Comparison of ENCODE assay signal across 28 cellular contexts in the genomic region with DNA sequence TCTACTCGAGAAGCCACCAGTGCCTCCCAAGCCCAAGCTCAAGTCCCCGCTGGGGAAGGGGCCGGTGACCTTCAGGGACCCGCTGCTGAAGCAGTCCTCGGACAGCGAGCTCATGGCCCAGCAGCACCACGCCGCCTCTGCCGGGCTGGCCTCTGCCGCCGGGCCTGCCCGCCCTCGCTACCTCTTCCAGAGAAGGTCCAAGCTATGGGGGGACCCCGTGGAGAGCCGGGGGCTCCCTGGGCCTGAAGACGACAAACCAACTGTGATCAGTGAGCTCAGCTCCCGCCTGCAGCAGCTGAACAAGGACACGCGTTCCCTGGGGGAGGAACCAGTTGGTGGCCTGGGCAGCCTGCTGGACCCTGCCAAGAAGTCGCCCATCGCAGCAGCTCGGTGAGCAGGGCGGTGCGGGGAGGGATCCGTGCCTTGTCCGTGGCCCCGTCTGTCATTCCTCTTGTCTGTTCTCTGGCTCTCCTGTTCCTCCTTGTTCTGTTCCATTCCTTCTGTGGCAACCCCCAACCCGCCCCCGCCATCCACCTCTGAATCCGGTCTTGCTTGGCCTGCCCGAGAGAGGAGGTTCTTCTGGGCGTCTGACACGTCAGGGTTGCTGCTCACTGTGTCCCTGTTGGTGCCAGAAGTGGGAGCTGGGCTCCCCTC. TPM values are rescaled to one million over a fixed set of nuclear protein-coding genes. Genes with fewer than 3 reads are reported as not detected.
DNase-seq lines count a peak whose midpoint lies in the region; ATAC-seq and TF ChIP-seq lines count a peak whose summit lies in the region.
"Had no signal": no experiment of that assay in that cellular context is flagged by ENCODE, and none has a peak within 500 bp of the region (broad histone marks: within the 10 kb centered on the region; RNA-seq: fewer than 3 reads in every experiment).

No MANE protein-coding gene starts in this region.

- H3K4me3 ChIP-seq in dorsolateral prefrontal cortex (peak overlapping the region in 10 of 59 donors; percentile 7 to 42 (median 18)), neuronal stem cell (ENCODE audit: low read length in 2 of 2) (no peak overlapping the region), aorta (ENCODE audit: low read length in 2 of 2) (no peak overlapping the region)
- H3K4me3 ChIP-seq: GM12878, GM23338, MG63 had no signal

- peaks cover 38% of the 10 kb centered on the region for H3K27me3 Mint-ChIP-seq in type B pancreatic cell
- H3K27me3 Mint-ChIP-seq: CD4-positive, alpha-beta memory T cell had no signal

- H3K36me3 ChIP-seq in neuronal stem cell (replicated peaks in 1 of 2; ENCODE audit: control insufficient read depth in 2 of 2, insufficient read depth in 2 of 2, low read length in 2 of 2), result peaks cover 20 to 70% of the 10 kb centered on the region in 2 donors
- no peaks in the 10 kb centered on the region for H3K36me3 ChIP-seq in aorta (ENCODE audit: control insufficient read depth in 1 of 2, insufficient read depth in 2 of 2, low read length in 1 of 2)
- H3K36me3 ChIP-seq: MG63 had no signal

- peak overlapping the region; percentile 71 for H3K23ac ChIP-seq in neuronal stem cell (ENCODE audit: low read depth, low read length, poor library complexity)

- H3K4me2 ChIP-seq in neuronal stem cell (ENCODE audit: insufficient read depth, low read length, poor library complexity, severe bottlenecking), result no peak overlapping the region
- H3K4me2 ChIP-seq: GM23338 had no signal

- H3K9me3 ChIP-seq in neuronal stem cell (replicated peaks in 1 of 2; ENCODE audit: control insufficient read depth in 2 of 2, insufficient read depth in 1 of 2, low read depth in 1 of 2, low read length in 2 of 2) (no peaks in the 10 kb centered on the region), aorta (ENCODE audit: control insufficient read depth, low read length) (peaks cover 2% of the 10 kb centered on the region)
- H3K9me3 ChIP-seq: MG63 had no signal

- intact Hi-C loops in dorsolateral prefrontal cortex (cut with DNase I) (no loop called here), aorta (cut with DNase I) (no loop called here)

- H3K9me3 Mint-ChIP-seq in type B pancreatic cell, result no peaks in the 10 kb centered on the region
- H3K9me3 Mint-ChIP-seq: CD4-positive, alpha-beta memory T cell; HFFc6 had no signal

- peak overlapping the region; percentile 57 for H3K27ac ChIP-seq in angular gyrus (ENCODE audit: low read depth, low read length)
- peak overlapping the region in 44 of 59 donors; percentile 7 to 86 (median 50) for H3K27ac ChIP-seq in dorsolateral prefrontal cortex
- H3K27ac ChIP-seq in neuronal stem cell (replicated peaks; ENCODE audit: low read length), result no peak overlapping the region
- no peak overlapping the region for H3K27ac ChIP-seq in aorta (ENCODE audit: low read depth in 1 of 2, low read length in 2 of 2)

- H3K4ac ChIP-seq in neuronal stem cell (ENCODE audit: low read length), result no peak overlapping the region

- no peak overlapping the region for H2BK120ac ChIP-seq in neuronal stem cell (ENCODE audit: low read depth, low read length)

- H2BK5ac ChIP-seq in neuronal stem cell (ENCODE audit: low read length), result peak overlapping the region; percentile 63

- no peak overlapping the region for H3K9ac ChIP-seq in neuronal stem cell (ENCODE audit: low read depth, low read length, poor library complexity)

- TF ChIP-seq CTCF in dorsolateral prefrontal cortex (IDR thresholded peaks at IDR 0.05 in 54 of 56, conservative IDR thresholded peaks at IDR 0.05 in 2 of 56; ENCODE audit: low read depth in 1 of 56, partially characterized antibody in 56 of 56) (no peak), type B pancreatic cell (conservative IDR thresholded peaks at IDR 0.05) (no peak)

- peak overlapping the region; percentile 32 for H4K8ac ChIP-seq in neuronal stem cell (ENCODE audit: low read depth, low read length)

- H3K4me3 Mint-ChIP-seq in type B pancreatic cell, result peak overlapping the region; percentile 34
- H3K4me3 Mint-ChIP-seq: CD4-positive, alpha-beta memory T cell; GM23338; HFFc6 had no signal

- H3K27me3 ChIP-seq in dorsolateral prefrontal cortex (no peaks in the 10 kb centered on the region), neuronal stem cell (ENCODE audit: control insufficient read depth in 3 of 3, insufficient read depth in 3 of 3, low read depth in 1 of 3, low read length in 3 of 3) (peaks cover 0 to 29% (median 2%) of the 10 kb centered on the region in 3 experiments), aorta (ENCODE audit: control insufficient read depth in 1 of 2, insufficient read depth in 2 of 2, low read length in 1 of 2) (no peaks in the 10 kb centered on the region)
- H3K27me3 ChIP-seq: MG63 had no signal

- no peak overlapping the region for H2AFZ ChIP-seq in neuronal stem cell (ENCODE audit: low read length)
- H2AFZ ChIP-seq: GM23338 had no signal

- peak overlapping the region; percentile 87 for H3K14ac ChIP-seq in neuronal stem cell (ENCODE audit: low read length)

- DNase-seq in dorsolateral prefrontal cortex, result peak in 1 of 10 donors; percentile 66
- no peak for DNase-seq in neuronal stem cell (ENCODE audit: low spot score)
- no peak for DNase-seq in type B pancreatic cell (ENCODE audit: extremely low spot score, unreplicated experiment)
- DNase-seq in stimulated activated naive CD4-positive, alpha-beta T cell (lab: John Stamatoyannopoulos, UW), result no peak
- no peak for DNase-seq in aorta
- no peak for DNase-seq in NCI-H748 treated with DMSO at 0.1 percent for 48 hours (lab: John Stamatoyannopoulos, UW)
- DNase-seq: CD4-positive, alpha-beta memory T cell; COR-L47; DMS53; GDM1; H9; HFFc6; IMR-90; KG1; MG63; NCI-H1105 treated with DMSO at 0.1 percent for 48 hours; NCI-H146; NCI-H1930; NCI-H2107; NCI-H446; NCI-H524 treated with DMSO at 0.1 percent for 48 hours; NCI-H82; NK-92 treated with Interleukin-12 subunit alpha and Interleukin-12 subunit beta, amount 100 ng/mL, for 24 hours; PC-3 had no signal

- H3K79me1 ChIP-seq in neuronal stem cell (ENCODE audit: low read depth, low read length), result peaks cover 11% of the 10 kb centered on the region

- no peak for ATAC-seq in aorta (ENCODE audit: low FRiP score)
- ATAC-seq: GM12878, PC-3 had no signal

- peak overlapping the region; percentile 36 for H3K18ac ChIP-seq in neuronal stem cell (ENCODE audit: low read length)

- H4K91ac ChIP-seq in neuronal stem cell (ENCODE audit: low read depth, low read length, poor library complexity), result no peak overlapping the region

- H3K27ac Mint-ChIP-seq in type B pancreatic cell, result no peak overlapping the region
- H3K27ac Mint-ChIP-seq: GM23338, H9, HFFc6 had no signal

- WGBS in neuronal stem cell (ENCODE audit: extremely low coverage in 2 of 2, insufficient read length in 2 of 2, insufficient replicate concordance in 1 of 2), 2 donors, result no CpG with 5 or more reads among the region's 33 CpGs
- WGBS in aorta, 2 donors, result 95 to 96% methylated on average over 33 of the region's 33 CpGs

- no peak overlapping the region for H2BK12ac ChIP-seq in neuronal stem cell (ENCODE audit: low read length)

- H2AK5ac ChIP-seq in neuronal stem cell (ENCODE audit: low read depth, low read length), result peak overlapping the region; percentile 68

- H3K36me3 Mint-ChIP-seq in type B pancreatic cell, result peaks cover 13% of the 10 kb centered on the region
- H3K36me3 Mint-ChIP-seq: CD4-positive, alpha-beta memory T cell had no signal

- H2BK15ac ChIP-seq in neuronal stem cell (ENCODE audit: low read length), result no peak overlapping the region

- H3K4me1 ChIP-seq in neuronal stem cell (ENCODE audit: control insufficient read depth in 2 of 2, insufficient read depth in 1 of 2, low read depth in 1 of 2, low read length in 2 of 2) (peaks cover 0 to 5% of the 10 kb centered on the region in 2 donors), aorta (ENCODE audit: control insufficient read depth in 1 of 2, insufficient read depth in 2 of 2, low read length in 2 of 2) (no peaks in the 10 kb centered on the region)

- H3K4me1 Mint-ChIP-seq in type B pancreatic cell (ENCODE audit: unreplicated experiment), result no peaks in the 10 kb centered on the region
- H3K4me1 Mint-ChIP-seq: CD4-positive, alpha-beta memory T cell had no signal

RNA-seq across cellular contexts. Expression of a gene that starts 15.8 kb away (rescaled TPM):
- total RNA-seq in dorsolateral prefrontal cortex, result 1 to 10 TPM in 55 of 120 experiments, under 1 TPM in 41, not detected in 24; 0.33 to 2.9 (median 1.1) TPM
- 0.61 TPM for polyA plus RNA-seq in neuronal stem cell (2013, experiment 1 of 2)
- 0.48 TPM for polyA plus RNA-seq in neuronal stem cell (2013, experiment 2 of 2)
- total RNA-seq in type B pancreatic cell (ENCODE audit: low replicate concordance), result 0.19 and 0.22 TPM in 2 replicates
- 1 to 10 TPM; 1.6 to 1.8 TPM for total RNA-seq in aorta
- polyA plus RNA-seq in aorta, result not detected
- total RNA-seq: A673; CD4-positive, alpha-beta memory T cell; GM12878; GM23338; HFFc6; IMR-90; PC-3 had no signal
- polyA plus RNA-seq: CD4-positive, alpha-beta memory T cell; GM12878; GM23338; IMR-90 had no signal

RNA-seq across cellular contexts. Expression of a gene that starts 49.6 kb away (rescaled TPM):
- total RNA-seq in dorsolateral prefrontal cortex, result 100 to 1,000 TPM in 90 of 120 experiments, 10 to 100 TPM in 30; 42.8 to 197 (median 115) TPM
- polyA plus RNA-seq in neuronal stem cell (2013, experiment 1 of 2), result 9.8 TPM
- 9.9 TPM for polyA plus RNA-seq in neuronal stem cell (2013, experiment 2 of 2)
- total RNA-seq in type B pancreatic cell (ENCODE audit: low replicate concordance), result 6.8 and 13.1 TPM in 2 replicates
- 10 to 100 TPM; 48.6 to 62.9 TPM for total RNA-seq in aorta
- polyA plus RNA-seq in aorta, result 1 to 10 TPM in 1 of 2 donors, under 1 TPM in 1; 0.63 to 3.2 TPM
- total RNA-seq: CD4-positive, alpha-beta memory T cell had no signal
- polyA plus RNA-seq: CD4-positive, alpha-beta memory T cell had no signal

Comparison
In these comparisons a context has a peak if more than half of its experiments do, and no peak if none do; other contexts are left out.
1. H3K27ac ChIP-seq: peak in angular gyrus (single experiment) and dorsolateral prefrontal cortex (44 of 59); none in neuronal stem cell (single experiment) and aorta (0 of 2).